ENCODE assay signal across 9 cellular contexts in the genomic region with DNA sequence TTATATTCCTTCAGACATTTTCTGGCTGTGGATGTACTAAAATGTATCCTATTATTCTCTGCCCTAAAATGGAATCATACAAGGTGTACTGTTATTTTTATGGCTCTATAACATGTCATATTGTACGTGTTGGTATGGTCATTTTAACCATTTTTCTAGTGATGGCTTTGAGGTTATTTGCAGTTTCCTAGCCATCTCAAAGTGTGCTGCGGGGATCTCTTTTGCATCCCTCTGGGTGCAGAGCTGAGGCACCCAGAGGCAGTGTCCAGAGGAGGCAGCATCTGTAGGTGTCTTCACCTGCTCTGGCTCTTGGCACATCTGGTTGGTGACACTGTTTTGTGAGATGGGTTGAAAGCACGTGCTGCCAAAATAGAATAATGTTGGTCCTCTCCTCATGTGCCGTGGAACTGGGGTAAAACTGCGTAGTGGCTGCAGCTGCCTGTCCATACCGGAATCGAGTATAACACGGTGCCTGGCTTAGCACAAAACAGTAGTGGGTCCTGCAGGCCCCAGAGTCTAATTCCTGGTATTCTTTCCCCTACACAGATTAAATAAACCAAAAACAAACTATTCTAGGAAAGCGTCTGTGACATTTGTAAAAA. TPM values are rescaled to one million over a fixed set of nuclear protein-coding genes. Genes with fewer than 3 reads are reported as not detected.
DNase-seq lines count a peak whose midpoint lies in the region; ATAC-seq and TF ChIP-seq lines count a peak whose summit lies in the region.
"Had no signal": no experiment of that assay in that cellular context is flagged by ENCODE, and none has a peak within 500 bp of the region (broad histone marks: within the 10 kb centered on the region; RNA-seq: fewer than 3 reads in every experiment).

No MANE protein-coding gene starts in this region.

- no peaks in the 10 kb centered on the region for H3K9me3 Mint-ChIP-seq in activated naive CD8-positive, alpha-beta T cell treated with anti-CD3 and anti-CD28 coated beads, Interleukin-2, amount 50 U/mL, for 24 hours
- peaks cover 3 to 4% of the 10 kb centered on the region in 2 donors for H3K9me3 Mint-ChIP-seq in stimulated activated naive B cell treated with anti-CD40 and anti-IgM and Interleukin-4, amounts not matched to agents 10 μg/mL and 1 μg/mL and 100 μg/mL, for 72 hours

- H3K4me1 ChIP-seq in Karpas-422 (ENCODE audit: low read length) (peaks cover 49% of the 10 kb centered on the region), right atrium auricular region (peaks cover 0 to 89% of the 10 kb centered on the region in 2 donors)

- peaks cover 11% of the 10 kb centered on the region for H3K79me2 ChIP-seq in Karpas-422 (ENCODE audit: low read length)

- no peak overlapping the region for H3K4me3 Mint-ChIP-seq in activated naive CD8-positive, alpha-beta T cell treated with anti-CD3 and anti-CD28 coated beads, Interleukin-2, amount 50 U/mL, for 24 hours
- H3K4me3 Mint-ChIP-seq in stimulated activated naive B cell treated with anti-CD40 and anti-IgM and Interleukin-4, amounts not matched to agents 10 μg/mL and 1 μg/mL and 100 μg/mL, for 72 hours: no peak overlapping the region

- no peak overlapping the region for H3K9ac ChIP-seq in Karpas-422 (ENCODE audit: low read length)

- H3K4me1 Mint-ChIP-seq in activated naive CD8-positive, alpha-beta T cell treated with anti-CD3 and anti-CD28 coated beads, Interleukin-2, amount 50 U/mL, for 24 hours: peaks cover 85% of the 10 kb centered on the region
- H3K4me1 Mint-ChIP-seq in stimulated activated naive B cell treated with anti-CD40 and anti-IgM and Interleukin-4, amounts not matched to agents 10 μg/mL and 1 μg/mL and 100 μg/mL, for 72 hours: peaks cover 56 to 84% of the 10 kb centered on the region in 2 donors

- H3K27me3 ChIP-seq in Karpas-422 (ENCODE audit: low read length) (no peaks in the 10 kb centered on the region), right atrium auricular region (no peaks in the 10 kb centered on the region)

- H3K27me3 Mint-ChIP-seq in activated naive CD8-positive, alpha-beta T cell treated with anti-CD3 and anti-CD28 coated beads, Interleukin-2, amount 50 U/mL, for 24 hours: no peaks in the 10 kb centered on the region
- H3K27me3 Mint-ChIP-seq in stimulated activated naive B cell treated with anti-CD40 and anti-IgM and Interleukin-4, amounts not matched to agents 10 μg/mL and 1 μg/mL and 100 μg/mL, for 72 hours: no peaks in the 10 kb centered on the region

- peak; percentile 41 for DNase-seq in Karpas-422
- no peak for DNase-seq in activated naive CD8-positive, alpha-beta T cell treated with anti-CD3 and anti-CD28 coated beads, Interleukin-2, amount 50 U/mL, for 24 hours
- peak; percentile 51 for DNase-seq in right atrium auricular region (ENCODE audit: low spot score)
- DNase-seq in stimulated activated naive B cell treated with anti-CD40 and anti-IgM and Interleukin-4, amounts not matched to agents 10 μg/mL and 1 μg/mL and 100 μg/mL, for 72 hours: no peak
- no peak for DNase-seq in NCI-H446 (lab: John Stamatoyannopoulos, UW)
- no peak for DNase-seq in KG1 (lab: John Stamatoyannopoulos, UW)
- no peak for DNase-seq in NCI-H146 (lab: John Stamatoyannopoulos, UW)
- DNase-seq in HUDEP-2 (lab: John Stamatoyannopoulos, UW; ENCODE audit: unreplicated experiment in 76 of 76): no peak
- DNase-seq: cerebellar nuclear complex had no signal

- H2AFZ ChIP-seq in Karpas-422 (ENCODE audit: low read length): no peak overlapping the region

- peaks cover 29% of the 10 kb centered on the region for H3K36me3 ChIP-seq in Karpas-422 (ENCODE audit: insufficient read depth, low read length)
- peaks cover 86% of the 10 kb centered on the region for H3K36me3 ChIP-seq in right atrium auricular region

- peaks cover 63% of the 10 kb centered on the region for H3K36me3 Mint-ChIP-seq in activated naive CD8-positive, alpha-beta T cell treated with anti-CD3 and anti-CD28 coated beads, Interleukin-2, amount 50 U/mL, for 24 hours (ENCODE audit: low read depth)
- H3K36me3 Mint-ChIP-seq in stimulated activated naive B cell treated with anti-CD40 and anti-IgM and Interleukin-4, amounts not matched to agents 10 μg/mL and 1 μg/mL and 100 μg/mL, for 72 hours: peaks cover 41 to 63% of the 10 kb centered on the region in 2 donors

- H4K20me1 ChIP-seq in Karpas-422 (ENCODE audit: insufficient read depth, low read depth, low read length): no peaks in the 10 kb centered on the region

- no peak overlapping the region for H3K4me2 ChIP-seq in Karpas-422 (ENCODE audit: low read depth, low read length, poor library complexity, severe bottlenecking)

- no peak for ATAC-seq in activated naive CD8-positive, alpha-beta T cell treated with anti-CD3 and anti-CD28 coated beads, Interleukin-2, amount 50 U/mL, for 24 hours
- no peak for ATAC-seq in stimulated activated naive B cell treated with anti-CD40 and anti-IgM and Interleukin-4, amounts not matched to agents 10 μg/mL and 1 μg/mL and 100 μg/mL, for 72 hours (replicated peaks)

- no peak for TF ChIP-seq CTCF in right atrium auricular region (IDR thresholded peaks at IDR 0.05)

- H3K9me2 ChIP-seq in Karpas-422 (replicated peaks; ENCODE audit: insufficient read depth, low read length): no peaks in the 10 kb centered on the region

- H3K9me3 ChIP-seq in Karpas-422 (ENCODE audit: low read length): no peaks in the 10 kb centered on the region
- no peaks in the 10 kb centered on the region for H3K9me3 ChIP-seq in right atrium auricular region

- H3K4me3 ChIP-seq in Karpas-422 (ENCODE audit: low read length) (no peak overlapping the region), right atrium auricular region (peak overlapping the region in 1 of 2 donors; percentile 8)

- H3K27ac ChIP-seq in Karpas-422 (ENCODE audit: low read length) (peak overlapping the region; percentile 21), right atrium auricular region (peak overlapping the region; percentile 68 to 99)

- H3K27ac Mint-ChIP-seq in activated naive CD8-positive, alpha-beta T cell treated with anti-CD3 and anti-CD28 coated beads, Interleukin-2, amount 50 U/mL, for 24 hours: peak overlapping the region; percentile 61
- H3K27ac Mint-ChIP-seq in stimulated activated naive B cell treated with anti-CD40 and anti-IgM and Interleukin-4, amounts not matched to agents 10 μg/mL and 1 μg/mL and 100 μg/mL, for 72 hours: peak overlapping the region; percentile 71

RNA-seq across cellular contexts. Expression of gene NEAT1, which starts 12.8 kb away (rescaled TPM):
- total RNA-seq in Karpas-422 (2014; rRNA removed; shearing (Covaris generic); ENCODE audit: low replicate concordance): 36.5 and 74.7 TPM in 2 replicates
- 10 to 100 TPM; 43.7 to 52.5 TPM for total RNA-seq in right atrium auricular region

RNA-seq across cellular contexts. Expression of gene FRMD8, which starts 49.0 kb away (rescaled TPM):
- total RNA-seq in Karpas-422 (2014; rRNA removed; shearing (Covaris generic); ENCODE audit: low replicate concordance): 48.5 and 102 TPM in 2 replicates
- 10 to 100 TPM; 10.2 to 23.8 TPM for total RNA-seq in right atrium auricular region

RNA-seq across cellular contexts. Expression of gene SLC25A45, which starts 53.0 kb away (rescaled TPM):
- 6.7 and 9.7 TPM in 2 replicates for total RNA-seq in Karpas-422 (2014; rRNA removed; shearing (Covaris generic); ENCODE audit: low replicate concordance)
- 1 to 10 TPM; 2.6 to 3.3 TPM for total RNA-seq in right atrium auricular region

Comparison
In these comparisons a context has a peak if more than half of its experiments do, and no peak if none do; other contexts are left out.
1. DNase-seq: peak in Karpas-422 (single experiment) and right atrium auricular region (single experiment); none in activated naive CD8-positive, alpha-beta T cell treated with anti-CD3 and anti-CD28 coated beads, Interleukin-2, amount 50 U/mL, for 24 hours (single experiment), stimulated activated naive B cell treated with anti-CD40 and anti-IgM and Interleukin-4, amounts not matched to agents 10 μg/mL and 1 μg/mL and 100 μg/mL, for 72 hours (single experiment), NCI-H446 (0 of 2), KG1 (single experiment), NCI-H146 (single experiment) and HUDEP-2 (0 of 76).